ENCODE assay signal across 1 cellular context in the genomic region with DNA sequence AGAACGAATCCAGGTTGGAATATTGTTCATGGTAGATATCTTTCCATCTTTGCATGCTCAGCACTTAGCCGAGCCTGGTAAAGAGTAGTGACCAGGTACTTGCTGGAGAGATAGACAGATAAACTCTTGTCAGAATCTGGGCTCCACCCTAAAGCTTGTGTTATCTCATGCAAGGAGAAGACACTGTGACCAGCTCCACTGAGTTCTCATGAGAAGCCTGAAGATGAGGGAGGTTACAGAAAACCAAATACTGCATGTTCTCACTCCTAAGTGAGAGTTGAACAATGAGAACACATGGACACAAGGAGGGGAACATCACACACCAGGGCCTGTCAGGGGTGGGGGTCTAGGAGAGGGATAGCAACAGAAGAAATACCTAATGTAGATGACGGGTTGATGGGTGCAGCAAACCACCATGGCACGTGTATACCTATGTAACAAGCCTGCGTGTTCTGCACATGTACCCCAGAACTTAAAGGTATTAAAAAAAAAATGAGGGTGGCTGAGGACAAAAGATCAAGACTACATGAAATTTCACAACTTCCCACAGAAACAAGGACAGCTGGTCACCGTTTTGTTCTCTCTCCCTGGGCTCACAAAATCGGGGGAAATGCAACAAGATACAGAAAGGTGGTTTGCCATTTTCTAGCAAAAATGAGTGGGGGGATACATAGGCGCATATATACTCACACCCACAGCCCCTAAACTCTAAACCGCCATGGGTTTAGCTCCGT.
TF ChIP-seq lines count a peak whose summit lies in the region.

No MANE protein-coding gene starts in this region.

TF ChIP-seq in WTC11, 78 proteins besides CTCF, POLR2A, EP300 and RAD21:
- no peak for TF ChIP-seq ZSCAN18 (CRISPR knock-in tag; IDR thresholded peaks at IDR 0.05)
- no peak for TF ChIP-seq ETV6 (CRISPR knock-in tag; IDR thresholded peaks at IDR 0.05)
- TF ChIP-seq ATF1 (CRISPR knock-in tag; IDR thresholded peaks at IDR 0.05) = no peak
- no peak for TF ChIP-seq NFE2L1 (CRISPR knock-in tag; IDR thresholded peaks at IDR 0.05)
- TF ChIP-seq TEAD1 (CRISPR knock-in tag; IDR thresholded peaks at IDR 0.05) = no peak
- TF ChIP-seq, protein P1, sequence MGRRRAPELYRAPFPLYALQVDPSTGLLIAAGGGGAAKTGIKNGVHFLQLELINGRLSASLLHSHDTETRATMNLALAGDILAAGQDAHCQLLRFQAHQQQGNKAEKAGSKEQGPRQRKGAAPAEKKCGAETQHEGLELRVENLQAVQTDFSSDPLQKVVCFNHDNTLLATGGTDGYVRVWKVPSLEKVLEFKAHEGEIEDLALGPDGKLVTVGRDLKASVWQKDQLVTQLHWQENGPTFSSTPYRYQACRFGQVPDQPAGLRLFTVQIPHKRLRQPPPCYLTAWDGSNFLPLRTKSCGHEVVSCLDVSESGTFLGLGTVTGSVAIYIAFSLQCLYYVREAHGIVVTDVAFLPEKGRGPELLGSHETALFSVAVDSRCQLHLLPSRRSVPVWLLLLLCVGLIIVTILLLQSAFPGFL (CRISPR knock-in tag; IDR thresholded peaks at IDR 0.05; ENCODE audit: borderline replicate concordance) = no peak
- no peak for TF ChIP-seq PRDM15 (CRISPR knock-in tag; IDR thresholded peaks at IDR 0.05)
- TF ChIP-seq ZNF423 (CRISPR knock-in tag; IDR thresholded peaks at IDR 0.05) = no peak
- TF ChIP-seq ZNF396 (CRISPR knock-in tag; IDR thresholded peaks at IDR 0.05; ENCODE audit: borderline replicate concordance) = no peak
- no peak for TF ChIP-seq EMX1 (CRISPR knock-in tag; IDR thresholded peaks at IDR 0.05)
- TF ChIP-seq, protein P2, sequence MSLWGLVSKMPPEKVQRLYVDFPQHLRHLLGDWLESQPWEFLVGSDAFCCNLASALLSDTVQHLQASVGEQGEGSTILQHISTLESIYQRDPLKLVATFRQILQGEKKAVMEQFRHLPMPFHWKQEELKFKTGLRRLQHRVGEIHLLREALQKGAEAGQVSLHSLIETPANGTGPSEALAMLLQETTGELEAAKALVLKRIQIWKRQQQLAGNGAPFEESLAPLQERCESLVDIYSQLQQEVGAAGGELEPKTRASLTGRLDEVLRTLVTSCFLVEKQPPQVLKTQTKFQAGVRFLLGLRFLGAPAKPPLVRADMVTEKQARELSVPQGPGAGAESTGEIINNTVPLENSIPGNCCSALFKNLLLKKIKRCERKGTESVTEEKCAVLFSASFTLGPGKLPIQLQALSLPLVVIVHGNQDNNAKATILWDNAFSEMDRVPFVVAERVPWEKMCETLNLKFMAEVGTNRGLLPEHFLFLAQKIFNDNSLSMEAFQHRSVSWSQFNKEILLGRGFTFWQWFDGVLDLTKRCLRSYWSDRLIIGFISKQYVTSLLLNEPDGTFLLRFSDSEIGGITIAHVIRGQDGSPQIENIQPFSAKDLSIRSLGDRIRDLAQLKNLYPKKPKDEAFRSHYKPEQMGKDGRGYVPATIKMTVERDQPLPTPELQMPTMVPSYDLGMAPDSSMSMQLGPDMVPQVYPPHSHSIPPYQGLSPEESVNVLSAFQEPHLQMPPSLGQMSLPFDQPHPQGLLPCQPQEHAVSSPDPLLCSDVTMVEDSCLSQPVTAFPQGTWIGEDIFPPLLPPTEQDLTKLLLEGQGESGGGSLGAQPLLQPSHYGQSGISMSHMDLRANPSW (CRISPR knock-in tag; conservative IDR thresholded peaks at IDR 0.05; ENCODE audit: low read depth) = no peak
- TF ChIP-seq, protein P3, sequence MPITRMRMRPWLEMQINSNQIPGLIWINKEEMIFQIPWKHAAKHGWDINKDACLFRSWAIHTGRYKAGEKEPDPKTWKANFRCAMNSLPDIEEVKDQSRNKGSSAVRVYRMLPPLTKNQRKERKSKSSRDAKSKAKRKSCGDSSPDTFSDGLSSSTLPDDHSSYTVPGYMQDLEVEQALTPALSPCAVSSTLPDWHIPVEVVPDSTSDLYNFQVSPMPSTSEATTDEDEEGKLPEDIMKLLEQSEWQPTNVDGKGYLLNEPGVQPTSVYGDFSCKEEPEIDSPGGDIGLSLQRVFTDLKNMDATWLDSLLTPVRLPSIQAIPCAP (CRISPR knock-in tag; IDR thresholded peaks at IDR 0.05) = no peak
TF ChIP-seq in WTC11: peak in this region for 0.
